27 cellular contexts compared by ENCODE assay signal in the genomic region with DNA sequence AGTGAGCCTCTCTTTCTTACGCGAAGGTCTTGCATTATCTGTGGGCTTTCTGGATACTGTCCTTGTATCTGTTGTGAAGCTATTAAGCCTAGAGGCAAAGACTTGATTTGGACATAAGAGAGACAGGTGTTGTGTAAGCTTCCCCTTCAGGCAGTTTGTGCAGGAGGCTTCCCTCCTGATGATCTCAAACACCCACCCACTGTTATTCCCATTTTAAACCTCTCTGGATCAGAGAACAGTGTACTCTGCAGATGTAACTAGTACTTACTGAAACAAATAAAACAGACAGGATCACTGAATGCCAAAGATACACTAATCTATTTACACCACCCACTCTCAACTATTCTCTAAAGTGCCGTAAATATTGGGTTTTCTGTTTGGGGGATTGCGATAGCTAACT.
"Had no signal": no experiment of that assay in that cellular context is flagged by ENCODE, and none has a peak within 500 bp of the region (broad histone marks: within the 10 kb centered on the region; RNA-seq: fewer than 3 reads in every experiment).

No MANE protein-coding gene starts in this region.

- H3K36me3 ChIP-seq: Peyer's patch had no signal

- H3K9me3 ChIP-seq: Peyer's patch had no signal

- H3K27me3 ChIP-seq: Peyer's patch had no signal

- H3K27ac Mint-ChIP-seq: activated B cell treated with CpG ODN at 0.5 μM for 24 hours; activated CD4-positive, alpha-beta T cell treated with anti-CD3 and anti-CD28 coated beads, Interleukin-2, amount 10 ng/mL, durations not matched to agents 24 days and 14 days; activated CD8-positive, alpha-beta memory T cell treated with anti-CD3 and anti-CD28 coated beads, Interleukin-2, amount 10 ng/mL, durations not matched to agents 7 days and 5 days; activated naive CD4-positive, alpha-beta T cell treated with anti-CD3 and anti-CD28 coated beads, Interleukin-2, amount 50 U/mL, for 72 hours; activated naive CD8-positive, alpha-beta T cell treated with anti-CD3 and anti-CD28 coated beads, Interleukin-2, amount 50 U/mL, for 24 hours; activated T-cell treated with anti-CD3 and anti-CD28 coated beads, Interleukin-2, amount 50 U/mL, for 24 hours; activated T-helper 1 cell treated with anti-CD3 and anti-CD28 coated beads, Interleukin-12 subunit alpha, Interleukin-12 subunit beta, Interleukin-2, Interleukin-4 antibody, amounts not matched to agents 30 ng/mL and 10 ng/mL and 1 ng/mL, durations not matched to agents 14 hours and 24 hours and 36 hours; T-helper 17 cell had no signal

- H3K27ac ChIP-seq: Peyer's patch had no signal

- DNase-seq: activated B cell treated with CpG ODN at 0.5 μM for 24 hours; activated CD4-positive, alpha-beta T cell treated with anti-CD3 and anti-CD28 coated beads for 1 hour; activated CD4-positive, alpha-beta T cell treated with anti-CD3 and anti-CD28 coated beads, Interleukin-2, amount 10 ng/mL, durations not matched to agents 24 days and 14 days; activated CD4-positive, alpha-beta T cell treated with anti-CD3 and anti-CD28 coated beads, Interleukin-2, amount 50 U/mL, for 48 hours; activated CD8-positive, alpha-beta memory T cell treated with anti-CD3 and anti-CD28 coated beads, Interleukin-2, amount 10 ng/mL, durations not matched to agents 7 days and 5 days; activated effector memory CD4-positive, alpha-beta T cell treated with Interleukin-2 at 50 U/mL for 16 hours; activated naive CD4-positive, alpha-beta T cell; activated naive CD8-positive, alpha-beta T cell treated with anti-CD3 and anti-CD28 coated beads, Interleukin-2, amount 50 U/mL, for 24 hours; activated T-cell treated with anti-CD3 and anti-CD28 coated beads, Interleukin-2, amount 50 U/mL, for 24 hours; amniotic stem cell; Karpas-422; NCI-H1105 treated with DMSO at 0.1 percent for 48 hours; NCI-H2029; NCI-H2171; NCI-H2227 treated with DMSO at 0.1 percent for 48 hours; NCI-H446 treated with DMSO at 0.1 percent for 48 hours; NCI-H524 treated with DMSO at 0.1 percent for 48 hours; NCI-H748 treated with DMSO at 0.1 percent for 48 hours; NK-92 treated with Interleukin-12 subunit alpha and Interleukin-12 subunit beta, amount 100 ng/mL, for 24 hours; Peyer's patch; SHP77 treated with DMSO at 0.1 percent for 48 hours; T-helper 17 cell; T-helper 9 cell had no signal

- H3K4me1 ChIP-seq: Peyer's patch had no signal

- H3K4me3 Mint-ChIP-seq: activated B cell treated with CpG ODN at 0.5 μM for 24 hours; activated CD4-positive, alpha-beta T cell treated with anti-CD3 and anti-CD28 coated beads, Interleukin-2, amount 10 ng/mL, durations not matched to agents 24 days and 14 days; activated CD8-positive, alpha-beta memory T cell treated with anti-CD3 and anti-CD28 coated beads, Interleukin-2, amount 10 ng/mL, durations not matched to agents 7 days and 5 days; activated naive CD8-positive, alpha-beta T cell treated with anti-CD3 and anti-CD28 coated beads, Interleukin-2, amount 50 U/mL, for 24 hours; activated T-cell treated with anti-CD3 and anti-CD28 coated beads, Interleukin-2, amount 50 U/mL, for 24 hours; activated T-helper 1 cell treated with anti-CD3 and anti-CD28 coated beads, Interleukin-12 subunit alpha, Interleukin-12 subunit beta, Interleukin-2, Interleukin-4 antibody, amounts not matched to agents 30 ng/mL and 10 ng/mL and 1 ng/mL, durations not matched to agents 14 hours and 24 hours and 36 hours; brain; T-helper 17 cell had no signal

- H3K4me1 Mint-ChIP-seq: activated B cell treated with CpG ODN at 0.5 μM for 24 hours; activated CD4-positive, alpha-beta T cell treated with anti-CD3 and anti-CD28 coated beads, Interleukin-2, amount 10 ng/mL, durations not matched to agents 24 days and 14 days; activated CD8-positive, alpha-beta memory T cell treated with anti-CD3 and anti-CD28 coated beads, Interleukin-2, amount 10 ng/mL, durations not matched to agents 7 days and 5 days; activated naive CD8-positive, alpha-beta T cell treated with anti-CD3 and anti-CD28 coated beads, Interleukin-2, amount 50 U/mL, for 24 hours had no signal

- H3K4me3 ChIP-seq: K562, Peyer's patch had no signal

- H3K36me3 Mint-ChIP-seq: activated CD8-positive, alpha-beta memory T cell treated with anti-CD3 and anti-CD28 coated beads, Interleukin-2, amount 10 ng/mL, durations not matched to agents 7 days and 5 days; activated naive CD4-positive, alpha-beta T cell treated with anti-CD3 and anti-CD28 coated beads, Interleukin-2, amount 50 U/mL, for 72 hours; brain had no signal

- H3K9me3 Mint-ChIP-seq: activated B cell treated with CpG ODN at 0.5 μM for 24 hours; activated CD4-positive, alpha-beta T cell treated with anti-CD3 and anti-CD28 coated beads, Interleukin-2, amount 10 ng/mL, durations not matched to agents 24 days and 14 days; activated naive CD4-positive, alpha-beta T cell treated with anti-CD3 and anti-CD28 coated beads, Interleukin-2, amount 50 U/mL, for 72 hours; activated naive CD8-positive, alpha-beta T cell treated with anti-CD3 and anti-CD28 coated beads, Interleukin-2, amount 50 U/mL, for 24 hours; activated T-cell treated with anti-CD3 and anti-CD28 coated beads, Interleukin-2, amount 50 U/mL, for 24 hours; activated T-helper 1 cell treated with anti-CD3 and anti-CD28 coated beads, Interleukin-12 subunit alpha, Interleukin-12 subunit beta, Interleukin-2, Interleukin-4 antibody, amounts not matched to agents 30 ng/mL and 10 ng/mL and 1 ng/mL, durations not matched to agents 14 hours and 24 hours and 36 hours; brain had no signal
